ENCODE assay signal across 1 cellular context in the genomic region with DNA sequence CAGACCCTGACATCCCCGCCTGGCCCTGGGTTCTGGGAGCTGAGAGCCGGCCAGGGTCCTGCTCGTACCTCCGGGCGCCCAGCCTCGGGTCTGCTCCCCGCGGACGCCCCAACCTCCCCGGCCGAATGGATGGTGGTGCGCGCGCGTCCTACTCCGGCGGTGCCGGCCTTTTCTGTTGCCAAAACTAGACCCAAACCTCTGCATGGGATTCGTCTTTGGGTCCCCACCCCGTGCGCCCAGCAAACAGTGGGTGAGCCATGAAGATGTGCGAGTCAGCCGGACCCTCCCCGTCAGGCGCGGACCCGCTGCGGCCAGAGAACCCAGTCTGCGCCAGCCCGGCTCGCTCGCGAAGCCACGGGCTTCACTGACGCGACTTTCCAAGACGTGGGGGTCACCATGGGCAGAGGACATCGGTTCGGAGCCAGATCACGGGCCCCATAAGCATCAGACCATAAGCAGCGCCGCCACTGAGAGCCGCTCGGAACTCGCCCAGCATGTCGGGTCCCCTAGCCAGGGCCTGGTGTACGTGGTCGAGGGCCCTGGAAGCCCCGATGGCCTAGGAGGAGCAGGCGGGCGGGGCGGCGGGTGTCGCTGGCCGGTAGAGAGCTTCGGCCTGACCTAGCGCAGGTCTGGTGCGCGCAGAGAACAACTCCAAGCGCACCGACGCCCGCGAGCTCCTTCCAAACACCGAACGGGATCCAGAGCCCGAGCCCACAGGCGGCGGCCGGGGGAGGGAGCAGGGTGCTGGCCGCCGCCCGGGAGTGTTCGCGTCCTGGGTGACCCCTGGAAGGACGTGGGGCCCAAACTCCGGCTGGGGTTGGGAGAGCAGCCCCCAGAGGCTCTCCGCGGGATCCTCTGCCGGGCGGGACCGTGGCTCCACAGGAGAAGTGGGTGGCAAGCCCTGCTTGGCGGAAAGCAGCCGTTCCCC.
TF ChIP-seq lines count a peak whose summit lies in the region.

No MANE protein-coding gene starts in this region.

TF ChIP-seq in WTC11, 78 proteins besides CTCF, POLR2A, EP300 and RAD21 (continued from another document):
- TF ChIP-seq, protein P1, sequence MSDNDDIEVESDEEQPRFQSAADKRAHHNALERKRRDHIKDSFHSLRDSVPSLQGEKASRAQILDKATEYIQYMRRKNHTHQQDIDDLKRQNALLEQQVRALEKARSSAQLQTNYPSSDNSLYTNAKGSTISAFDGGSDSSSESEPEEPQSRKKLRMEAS (CRISPR knock-in tag; IDR thresholded peaks at IDR 0.05): 0 out of 2 replicates have a peak, but pooled peaks have one; percentile 17
- TF ChIP-seq, protein P2, sequence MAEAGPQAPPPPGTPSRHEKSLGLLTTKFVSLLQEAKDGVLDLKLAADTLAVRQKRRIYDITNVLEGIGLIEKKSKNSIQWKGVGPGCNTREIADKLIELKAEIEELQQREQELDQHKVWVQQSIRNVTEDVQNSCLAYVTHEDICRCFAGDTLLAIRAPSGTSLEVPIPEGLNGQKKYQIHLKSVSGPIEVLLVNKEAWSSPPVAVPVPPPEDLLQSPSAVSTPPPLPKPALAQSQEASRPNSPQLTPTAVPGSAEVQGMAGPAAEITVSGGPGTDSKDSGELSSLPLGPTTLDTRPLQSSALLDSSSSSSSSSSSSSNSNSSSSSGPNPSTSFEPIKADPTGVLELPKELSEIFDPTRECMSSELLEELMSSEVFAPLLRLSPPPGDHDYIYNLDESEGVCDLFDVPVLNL (CRISPR knock-in tag; IDR thresholded peaks at IDR 0.05; ENCODE audit: borderline replicate concordance, low read depth): no peak
- TF ChIP-seq, protein P3, sequence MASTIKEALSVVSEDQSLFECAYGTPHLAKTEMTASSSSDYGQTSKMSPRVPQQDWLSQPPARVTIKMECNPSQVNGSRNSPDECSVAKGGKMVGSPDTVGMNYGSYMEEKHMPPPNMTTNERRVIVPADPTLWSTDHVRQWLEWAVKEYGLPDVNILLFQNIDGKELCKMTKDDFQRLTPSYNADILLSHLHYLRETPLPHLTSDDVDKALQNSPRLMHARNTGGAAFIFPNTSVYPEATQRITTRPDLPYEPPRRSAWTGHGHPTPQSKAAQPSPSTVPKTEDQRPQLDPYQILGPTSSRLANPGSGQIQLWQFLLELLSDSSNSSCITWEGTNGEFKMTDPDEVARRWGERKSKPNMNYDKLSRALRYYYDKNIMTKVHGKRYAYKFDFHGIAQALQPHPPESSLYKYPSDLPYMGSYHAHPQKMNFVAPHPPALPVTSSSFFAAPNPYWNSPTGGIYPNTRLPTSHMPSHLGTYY (CRISPR knock-in tag; IDR thresholded peaks at IDR 0.05): no peak
- TF ChIP-seq, protein P4, sequence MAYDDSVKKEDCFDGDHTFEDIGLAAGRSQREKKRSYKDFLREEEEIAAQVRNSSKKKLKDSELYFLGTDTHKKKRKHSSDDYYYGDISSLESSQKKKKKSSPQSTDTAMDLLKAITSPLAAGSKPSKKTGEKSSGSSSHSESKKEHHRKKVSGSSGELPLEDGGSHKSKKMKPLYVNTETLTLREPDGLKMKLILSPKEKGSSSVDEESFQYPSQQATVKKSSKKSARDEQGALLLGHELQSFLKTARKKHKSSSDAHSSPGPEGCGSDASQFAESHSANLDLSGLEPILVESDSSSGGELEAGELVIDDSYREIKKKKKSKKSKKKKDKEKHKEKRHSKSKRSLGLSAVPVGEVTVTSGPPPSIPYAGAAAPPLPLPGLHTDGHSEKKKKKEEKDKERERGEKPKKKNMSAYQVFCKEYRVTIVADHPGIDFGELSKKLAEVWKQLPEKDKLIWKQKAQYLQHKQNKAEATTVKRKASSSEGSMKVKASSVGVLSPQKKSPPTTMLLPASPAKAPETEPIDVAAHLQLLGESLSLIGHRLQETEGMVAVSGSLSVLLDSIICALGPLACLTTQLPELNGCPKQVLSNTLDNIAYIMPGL (CRISPR knock-in tag; IDR thresholded peaks at IDR 0.05): peak; percentile 32; the same call in 1 of the 2 replicates
